Comparison of ENCODE assay signal across 9 cellular contexts in the genomic region with DNA sequence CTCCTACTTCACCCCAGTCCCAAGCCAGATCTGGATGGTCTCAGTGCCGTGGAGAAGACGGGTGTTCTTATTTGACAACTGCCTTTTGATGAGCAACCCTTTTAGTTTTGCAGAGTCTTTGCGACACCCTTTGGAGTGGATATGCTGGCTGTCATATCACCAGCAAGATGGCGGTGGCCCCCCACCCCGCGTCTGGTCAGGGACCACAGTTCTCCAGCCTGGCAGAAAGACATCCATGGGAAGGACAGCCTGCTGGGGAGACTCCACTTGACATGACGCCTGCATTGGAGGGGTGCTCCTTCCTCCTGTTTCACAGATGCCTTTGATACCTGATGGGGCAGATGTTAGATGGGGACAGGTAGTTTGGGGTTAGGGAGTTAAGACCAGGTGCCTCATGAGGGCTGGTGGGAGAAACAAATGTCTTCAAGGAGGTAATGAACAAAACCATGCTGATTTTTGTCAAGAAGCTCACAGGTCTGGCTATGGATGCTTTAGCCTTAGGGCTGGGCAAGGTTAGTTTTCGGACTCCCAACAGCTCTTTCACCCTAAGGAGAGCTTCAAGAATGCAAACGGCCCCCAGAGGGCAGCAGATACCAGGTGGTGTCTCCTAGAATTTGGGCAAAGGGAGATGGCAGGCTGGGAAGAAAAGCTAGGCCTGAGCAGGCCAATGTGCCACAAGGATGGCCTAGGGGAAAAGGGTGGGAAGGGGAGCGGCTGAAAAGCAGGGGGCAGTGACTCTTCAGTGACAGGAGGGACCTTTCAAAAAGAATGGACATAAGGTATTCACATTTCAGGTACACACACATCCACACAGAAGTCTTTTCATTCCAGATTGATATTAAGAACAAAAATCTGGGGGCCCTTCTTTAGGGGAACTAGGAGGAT.
DNase-seq lines count a peak whose midpoint lies in the region; ATAC-seq and TF ChIP-seq lines count a peak whose summit lies in the region.
"Had no signal": no experiment of that assay in that cellular context is flagged by ENCODE, and none has a peak within 500 bp of the region (broad histone marks: within the 10 kb centered on the region; RNA-seq: fewer than 3 reads in every experiment).

No MANE protein-coding gene starts in this region.

- peak; percentile 64 for TF ChIP-seq CTCF in AG09319 (IDR thresholded peaks at IDR 0.05; ENCODE audit: low read depth, low read length)
- no peak for TF ChIP-seq CTCF in GM20000 (IDR thresholded peaks at IDR 0.05; ENCODE audit: extremely low read depth, missing control alignments)
- TF ChIP-seq CTCF in RWPE1 (conservative IDR thresholded peaks at IDR 0.05; ENCODE audit: low read depth) = peak; percentile 53
- peak; percentile 17 to 48 (median 44) for TF ChIP-seq CTCF in body of pancreas (IDR thresholded peaks at IDR 0.05)
- no peak for TF ChIP-seq CTCF in vagina (IDR thresholded peaks at IDR 0.05)

- no peaks in the 10 kb centered on the region for H3K4me1 ChIP-seq in body of pancreas
- H3K4me1 ChIP-seq in vagina = no peaks in the 10 kb centered on the region

- H3K4me3 ChIP-seq in body of pancreas (no peak overlapping the region), vagina (no peak overlapping the region)

- ATAC-seq in body of pancreas = peak; percentile 36
- ATAC-seq in HG02678 (IDR thresholded peaks at IDR 0.05; ENCODE audit: unreplicated experiment) = no peak

- H3K9me3 ChIP-seq in body of pancreas (no peaks in the 10 kb centered on the region), vagina (no peaks in the 10 kb centered on the region)

- POLR2A ChIA-PET in RWPE1 (lab: Yijun Ruan, JAX; ENCODE audit: low non-redundant PET) = no interaction called here

- TF ChIP-seq POLR2A in body of pancreas (IDR thresholded peaks at IDR 0.05) (no peak), vagina (IDR thresholded peaks at IDR 0.05) (no peak)

- H3K36me3 ChIP-seq in body of pancreas (replicated peaks in 1 of 2; ENCODE audit: insufficient read depth in 1 of 2, low read depth in 2 of 2) (peaks cover 0 to 10% of the 10 kb centered on the region in 2 donors), vagina (peaks cover 0 to 34% of the 10 kb centered on the region in 2 donors)

- no peak overlapping the region for H3K27ac ChIP-seq in RWPE1
- no peak overlapping the region for H3K27ac ChIP-seq in body of pancreas
- H3K27ac ChIP-seq in vagina = no peak overlapping the region
- H3K27ac ChIP-seq: epithelial cell of prostate had no signal

- H3K27me3 ChIP-seq in body of pancreas (no peaks in the 10 kb centered on the region), vagina (no peaks in the 10 kb centered on the region)

- 85% methylated on average over 10 of the region's 10 CpGs for WGBS in body of pancreas, 2 donors

- CTCF ChIA-PET in RWPE1 (lab: Yijun Ruan, JAX) = interaction anchor here (0.5 to 1.1 kb wide), 10 partner anchors 16 to 825 kb away, joined by 3 to 7 read pairs (median 4); no protein-coding TSS in a partner anchor

- intact Hi-C loops in body of pancreas (cut with DNase I) (no loop called here), vagina (cut with DNase I) (no loop called here)

- DNase-seq in AG09319 (ENCODE audit: extremely low read depth, low read depth) (peak; percentile 8), GM20000 (ENCODE audit: low spot score) (peak; percentile 16), RWPE1 (ENCODE audit: low spot score) (peak; percentile 30), body of pancreas (peak; percentile 38 to 63 (median 43)), left kidney (ENCODE audit: low read depth, low spot score) (peak; percentile 56), stromal cell of bone marrow (ENCODE audit: low read depth) (peak; percentile 6), vagina (ENCODE audit: extremely low spot score in 2 of 2) (no peak)

Comparison
In these comparisons a context has a peak if more than half of its experiments do, and no peak if none do; other contexts are left out.
1. DNase-seq: peak in AG09319 (single experiment), GM20000 (single experiment), RWPE1 (single experiment), body of pancreas (4 of 4), left kidney (single experiment) and stromal cell of bone marrow (single experiment); none in vagina (0 of 2).
2. CTCF ChIP-seq: peak in AG09319 (single experiment), RWPE1 (single experiment) and body of pancreas (7 of 7); none in GM20000 (single experiment) and vagina (0 of 3).